In genomic region chr1:184974086-184974836, GRCh38 we compare ENCODE assay signal across 8 cellular contexts. TPM values are rescaled to one million over a fixed set of nuclear protein-coding genes. Genes with fewer than 3 reads are reported as not detected.
DNase-seq lines count a peak whose midpoint lies in the region; ATAC-seq, FAIRE-seq and TF ChIP-seq lines count a peak whose summit lies in the region.

NIBAN1 (minus strand) TSS chr1:184974508; CDS start chr1:184974356, 152 bp downstream.

- TF ChIP-seq POLR2A in H1 (IDR thresholded peaks at IDR 0.05; ENCODE audit: control extremely low read depth in 1 of 2, low read depth in 2 of 2, low read length in 2 of 2) = peak; percentile 66 to 69

- peak within 1 kb of the TSS; percentile 91 for H2AFZ ChIP-seq in H1 (ENCODE audit: low read length)

- no peaks in the 10 kb centered on the region for H3K36me3 ChIP-seq in H1 (ENCODE audit: control insufficient read depth in 2 of 4, insufficient read depth in 4 of 4, low read length in 3 of 4)

- CTCF ChIA-PET in H1 (lab: Charles Lee; ENCODE audit: partially characterized antibody) = interaction anchor here (0.6 to 5.8 kb wide), 8 partner anchors 8 to 196 kb away, joined by 3 to 29 read pairs (median 4); no protein-coding TSS in a partner anchor

- DNase-seq in NK-92 treated with Interleukin-12 subunit alpha and Interleukin-12 subunit beta, amount 100 ng/mL, for 24 hours (lab: John Stamatoyannopoulos, UW) = peak; percentile 86
- no peak for DNase-seq in NK-92 (lab: John Stamatoyannopoulos, UW; ENCODE audit: unreplicated experiment)
- peak; percentile 64 for DNase-seq in NCI-H2196 (lab: John Stamatoyannopoulos, UW; ENCODE audit: unreplicated experiment)
- peak; percentile 66 to 70 for DNase-seq in activated CD4-positive, alpha-beta T cell treated with anti-CD3 and anti-CD28 coated beads, Interleukin-2, amount 50 U/mL, for 48 hours
- DNase-seq in H1 (ENCODE audit: low read depth in 1 of 2, low spot score in 2 of 2) = peak; percentile 23 to 85
- peak; percentile 20 to 49 for DNase-seq in mesothelial cell of epicardium (ENCODE audit: low spot score in 2 of 2, unreplicated experiment in 2 of 2)
- peak; percentile 49 to 64 for DNase-seq in stimulated activated CD8-positive, alpha-beta memory T cell treated with anti-CD3 and anti-CD28 coated beads, Interleukin-2, amount 100 ng/mL, for 48 hours (ENCODE audit: low read depth in 2 of 2)

- H3K27ac Mint-ChIP-seq in mesothelial cell of epicardium = peak within 1 kb of the TSS; percentile 28

- TF ChIP-seq RAD21 in H1 (IDR thresholded peaks at IDR 0.05 in 1 of 2, conservative IDR thresholded peaks at IDR 0.05 in 1 of 2; ENCODE audit: low read depth in 2 of 2, low read length in 2 of 2) = no peak

- POLR2A ChIA-PET in H1 (lab: Charles Lee; ENCODE audit: partially characterized antibody) = interaction anchor here (0.6 to 3.9 kb wide), 18 partner anchors 8 to 980 kb away, joined by 3 to 23 read pairs (median 4); partner anchors contain the start of genes RNF2, SWT1 and TRMT1L

- peak; percentile 47 for ATAC-seq in HG02840 (IDR thresholded peaks at IDR 0.05; ENCODE audit: low FRiP score, unreplicated experiment)

- H2BK15ac ChIP-seq in H1 (ENCODE audit: low read length) = 0 out of 2 replicates have a peak within 1 kb of the TSS, but pooled peaks have one; percentile 88

- H3K27me3 ChIP-seq in H1 (replicated peaks in 1 of 4; ENCODE audit: control insufficient read depth in 3 of 4, extremely low read depth in 1 of 4, insufficient read depth in 3 of 4, low read length in 3 of 4) = peaks cover 2 to 22% (median 14%) of the 10 kb centered on the region in 4 experiments

- H3K4ac ChIP-seq in H1 (replicated peaks; ENCODE audit: insufficient read length, low read depth, low read length) = no peak within 1 kb of the TSS

- no peaks in the 10 kb centered on the region; the same call in 1 of the 2 replicates for H3K79me1 ChIP-seq in H1 (ENCODE audit: low read depth, low read length)

- peaks cover 8% of the 10 kb centered on the region for H3K23me2 ChIP-seq in H1 (ENCODE audit: low read depth, low read length)

- H3K9me3 Mint-ChIP-seq in mesothelial cell of epicardium = peaks cover 3% of the 10 kb centered on the region

- WGBS in H1 (ENCODE audit: extremely low coverage in 1 of 2, insufficient coverage in 1 of 2, insufficient read length in 1 of 2, insufficient replicate concordance in 2 of 2, low coverage in 1 of 2, low lambda C conversion rate in 2 of 2, missing lambda C conversion rate in 1 of 2), 2 experiments = 7% methylated on average over 21 of the region's 66 CpGs; no CpG with 5 or more reads in 1 of the 2 experiments

- H3K4me3 Mint-ChIP-seq in mesothelial cell of epicardium = peak within 1 kb of the TSS; percentile 75

- no peak within 1 kb of the TSS for H2AK5ac ChIP-seq in H1 (ENCODE audit: low read depth, low read length)

- no peak within 1 kb of the TSS for H4K5ac ChIP-seq in H1 (ENCODE audit: insufficient read length, low read depth, low read length)

- H4K91ac ChIP-seq in H1 (replicated peaks; ENCODE audit: insufficient read length, low read length) = peak within 1 kb of the TSS; percentile 79

- no peaks in the 10 kb centered on the region for H4K20me1 ChIP-seq in H1 (replicated peaks in 1 of 2; ENCODE audit: control insufficient read depth in 1 of 2, insufficient read depth in 2 of 2, low read length in 2 of 2)

- H3K27me3 Mint-ChIP-seq in mesothelial cell of epicardium (ENCODE audit: low read depth) = peaks cover 53% of the 10 kb centered on the region

- peak within 1 kb of the TSS; percentile 68; the same call in 1 of the 2 replicates for H3K18ac ChIP-seq in H1 (ENCODE audit: extremely low read depth, low read length)

- H3K36me3 Mint-ChIP-seq in mesothelial cell of epicardium = no peaks in the 10 kb centered on the region

- H3K56ac ChIP-seq in H1 (replicated peaks; ENCODE audit: insufficient read length, low read depth, low read length) = peak within 1 kb of the TSS; percentile 85

- H3K27ac ChIP-seq in H1 (ENCODE audit: low read depth, low read length) = no peak within 1 kb of the TSS

- peak within 1 kb of the TSS; percentile 82 to 96 for H3K4me2 ChIP-seq in H1 (ENCODE audit: insufficient read depth in 1 of 2, low read depth in 2 of 2, low read length in 2 of 2)

- TF ChIP-seq CTCF in H1 (IDR thresholded peaks at IDR 0.05; ENCODE audit: control extremely low read depth in 1 of 3, insufficient read depth in 1 of 3, low read depth in 1 of 3, low read length in 3 of 3) (no peak), mesothelial cell of epicardium (IDR thresholded peaks at IDR 0.05; ENCODE audit: unreplicated experiment) (no peak)

- 0 out of 4 replicates have a peak, but pooled peaks cover 0 to 7% of the 10 kb centered on the region in 2 experiments for H3K79me2 ChIP-seq in H1 (ENCODE audit: control insufficient read depth in 1 of 2, insufficient read depth in 2 of 2, low read length in 2 of 2)

- peak within 1 kb of the TSS; percentile 58 to 90 (median 72) for H3K9ac ChIP-seq in H1 (replicated peaks in 1 of 4; ENCODE audit: extremely low read depth in 1 of 4, low read depth in 3 of 4, low read length in 3 of 4)

- H4K8ac ChIP-seq in H1 (ENCODE audit: extremely low read depth, insufficient read depth, low read length) = peak within 1 kb of the TSS; percentile 95; the same call in 1 of the 2 replicates

- H2BK20ac ChIP-seq in H1 (ENCODE audit: low read length) = 0 out of 2 replicates have a peak within 1 kb of the TSS, but pooled peaks have one; percentile 5

- H2BK120ac ChIP-seq in H1 (replicated peaks; ENCODE audit: low read depth, low read length) = no peak within 1 kb of the TSS

- no peaks in the 10 kb centered on the region for H3K9me3 ChIP-seq in H1 (ENCODE audit: insufficient read depth in 2 of 2, low read depth in 1 of 2, low read length in 1 of 2)

- peaks cover 14% of the 10 kb centered on the region for H3K4me1 Mint-ChIP-seq in mesothelial cell of epicardium

- peaks cover 0 to 5% (median under 1%) of the 10 kb centered on the region in 4 experiments; a peak in 3 of 7 replicates for H3K4me1 ChIP-seq in H1 (replicated peaks in 1 of 4; ENCODE audit: control insufficient read depth in 3 of 4, insufficient read depth in 4 of 4, low read length in 3 of 4)

- FAIRE-seq in H1 (lab: Jason Lieb, UNC) = no peak

- TF ChIP-seq EP300 in H1 (IDR thresholded peaks at IDR 0.05; ENCODE audit: borderline replicate concordance in 1 of 2, low read depth in 2 of 2, low read length in 2 of 2) = no peak

- no peak within 1 kb of the TSS; the same call in 1 of the 2 replicates for H2BK5ac ChIP-seq in H1 (ENCODE audit: low read depth, low read length)

- H3K23ac ChIP-seq in H1 (ENCODE audit: insufficient read length) = no peak within 1 kb of the TSS

- H3K14ac ChIP-seq in H1 (ENCODE audit: insufficient read length) = no peak within 1 kb of the TSS

- peak within 1 kb of the TSS; percentile 62 to 91 (median 72) for H3K4me3 ChIP-seq in H1 (ENCODE audit: extremely low read depth in 1 of 4, insufficient read depth in 2 of 4, low read depth in 3 of 4, low read length in 4 of 4)

- peak within 1 kb of the TSS; percentile 91 for H2BK12ac ChIP-seq in H1 (ENCODE audit: low read depth, low read length)

TF ChIP-seq in H1, 55 proteins besides CTCF, POLR2A, EP300 and RAD21 (continues in another document):
- TF ChIP-seq RBBP5 (IDR thresholded peaks at IDR 0.05; ENCODE audit: borderline replicate concordance, low read depth, low read length) (peak; percentile 86), TBP (IDR thresholded peaks at IDR 0.05; ENCODE audit: low read depth, low read length) (peak; percentile 77), NRF1 (IDR thresholded peaks at IDR 0.05; ENCODE audit: low read depth, low read length) (no peak), RXRA (IDR thresholded peaks at IDR 0.05; ENCODE audit: insufficient read depth, low read depth, low read length) (no peak), GTF2F1 (IDR thresholded peaks at IDR 0.05; ENCODE audit: borderline replicate concordance, low read depth, low read length) (no peak), CBX5 (IDR thresholded peaks at IDR 0.05; ENCODE audit: low read depth, low read length) (no peak), BCL11A (IDR thresholded peaks at IDR 0.05; ENCODE audit: low read depth in 2 of 2, low read length in 2 of 2) (no peak), SIX5 (IDR thresholded peaks at IDR 0.05; ENCODE audit: low read depth, low read length) (no peak), CTBP2 (IDR thresholded peaks at IDR 0.05; ENCODE audit: borderline replicate concordance, insufficient read depth, insufficient read length, low read length) (no peak), TEAD4 (IDR thresholded peaks at IDR 0.05; ENCODE audit: low read depth, low read length) (no peak), GABPA (IDR thresholded peaks at IDR 0.05; ENCODE audit: borderline replicate concordance, insufficient read depth, low read length) (no peak), BACH1 (IDR thresholded peaks at IDR 0.05; ENCODE audit: low read length) (no peak), FOSL1 (IDR thresholded peaks at IDR 0.05; ENCODE audit: insufficient read depth, low read depth, low read length) (no peak), YY1 (IDR thresholded peaks at IDR 0.05; ENCODE audit: low read depth, low read length) (no peak), SAP30 (IDR thresholded peaks at IDR 0.05; ENCODE audit: insufficient read depth, insufficient replicate concordance, low read length) (no peak), ASH2L (IDR thresholded peaks at IDR 0.05; ENCODE audit: low read length) (peak; percentile 43), MAFK (IDR thresholded peaks at IDR 0.05; ENCODE audit: low read depth, low read length) (no peak), SP2 (IDR thresholded peaks at IDR 0.05; ENCODE audit: low read length) (no peak), SP4 (IDR thresholded peaks at IDR 0.05; ENCODE audit: low read length) (no peak), TAF7 (optimal IDR thresholded peaks at IDR 0.05; ENCODE audit: borderline replicate concordance, low read depth, low read length) (peak; percentile 76), KDM1A (IDR thresholded peaks at IDR 0.05; ENCODE audit: borderline replicate concordance, low read length) (no peak), SUZ12 (IDR thresholded peaks at IDR 0.05; ENCODE audit: low read length) (peak; percentile 57), CREB1 (IDR thresholded peaks at IDR 0.05) (peak; percentile 95), EZH2 (IDR thresholded peaks at IDR 0.05; ENCODE audit: low read depth, low read length, severe bottlenecking) (peak; percentile 63)

RNA-seq across cellular contexts. Expression of gene NIBAN1, which starts in this region (rescaled TPM):
- 13.7 and 15.2 TPM in 2 replicates for total RNA-seq in H1 (2021; fragmentation: NEBNext Ultra II Directional; extraction: Animal tissue kit (Norgen Biotek cat#: 25700))
- polyA plus RNA-seq in H1 (2011; rRNA removed) = 4.2 and 5.7 TPM in 2 replicates
- 5.3 TPM for polyA plus RNA-seq in H1 (2011; cell fraction: cytosol; rRNA removed)
- 7.2 TPM for polyA plus RNA-seq in H1 (2011; cell fraction: nucleus; rRNA removed)
- 7.8 to 12.8 TPM (median 10.4 TPM) in 4 replicates for polyA plus RNA-seq in H1 (2012, experiment 1 of 2)
- 1.1 TPM for polyA plus RNA-seq in H1 (2012, experiment 2 of 2)
- 11.6 TPM for polyA plus RNA-seq in H1 (2013, experiment 1 of 2)
- 12.2 TPM for polyA plus RNA-seq in H1 (2013, experiment 2 of 2)
- 10.2 and 12.6 TPM in 2 replicates for polyA minus RNA-seq in H1 (2011; rRNA and poly(A)+ RNA removed)
- 7.8 TPM for polyA minus RNA-seq in H1 (2011; cell fraction: cytosol; rRNA and poly(A)+ RNA removed)
- polyA minus RNA-seq in H1 (2011; cell fraction: nucleus; rRNA and poly(A)+ RNA removed) = 15.8 TPM
- total RNA-seq in mesothelial cell of epicardium = 0.38 to 0.47 TPM (median 0.45 TPM) in 3 replicates

Comparison
In these comparisons a context has a peak if more than half of its experiments do, and no peak if none do; other contexts are left out.
1. Peak in DNase-seq in mesothelial cell of epicardium; RNA of the gene not detected or under 1 TPM.